In genomic region chr3:189790658-189791057, GRCh38 we compare ENCODE assay signal across 15 cellular contexts.
DNase-seq lines count a peak whose midpoint lies in the region; ATAC-seq, FAIRE-seq and TF ChIP-seq lines count a peak whose summit lies in the region.
"Had no signal": no experiment of that assay in that cellular context is flagged by ENCODE, and none has a peak within 500 bp of the region (broad histone marks: within the 10 kb centered on the region; RNA-seq: fewer than 3 reads in every experiment).

No MANE protein-coding gene starts in this region.

- no peak overlapping the region for H2AFZ ChIP-seq in keratinocyte (ENCODE audit: control insufficient read depth, low read length)

- H3K9me3 ChIP-seq in keratinocyte (ENCODE audit: control insufficient read depth, low read depth, low read length) = no peaks in the 10 kb centered on the region
- no peaks in the 10 kb centered on the region for H3K9me3 ChIP-seq in vagina
- H3K9me3 ChIP-seq: A549, neutrophil, spleen had no signal

- H3K9me3 Mint-ChIP-seq in activated T-cell treated with anti-CD3 and anti-CD28 coated beads, Interleukin-2, amount 50 U/mL, for 72 hours = no peaks in the 10 kb centered on the region
- H3K9me3 Mint-ChIP-seq in activated T-cell treated with anti-CD3 and anti-CD28 coated beads, Interleukin-2, amount 50 U/mL, for 4 hours = no peaks in the 10 kb centered on the region
- no peaks in the 10 kb centered on the region for H3K9me3 Mint-ChIP-seq in HFFc6
- H3K9me3 Mint-ChIP-seq: activated CD4-positive, alpha-beta T cell treated with anti-CD3 and anti-CD28 coated beads, Interleukin-2, amount 10 ng/mL, durations not matched to agents 7 days and 5 days had no signal

- H3K4me3 ChIP-seq in keratinocyte (ENCODE audit: control insufficient read depth in 2 of 3, extremely low read depth in 1 of 3, insufficient read depth in 2 of 3, low read depth in 1 of 3, low read length in 3 of 3) = peak overlapping the region; percentile 64 to 100 (median 100)
- H3K4me3 ChIP-seq in vagina = peak overlapping the region in 1 of 2 donors; percentile 42
- H3K4me3 ChIP-seq: A549, spleen had no signal

- no peak overlapping the region for H3K27ac Mint-ChIP-seq in activated T-cell treated with anti-CD3 and anti-CD28 coated beads, Interleukin-2, amount 50 U/mL, for 72 hours
- H3K27ac Mint-ChIP-seq in HFFc6 = no peak overlapping the region
- H3K27ac Mint-ChIP-seq: activated CD4-positive, alpha-beta T cell treated with anti-CD3 and anti-CD28 coated beads, Interleukin-2, amount 10 ng/mL, durations not matched to agents 7 days and 5 days; T-helper 17 cell had no signal

- peaks cover 30% of the 10 kb centered on the region for H3K27me3 Mint-ChIP-seq in activated T-cell treated with anti-CD3 and anti-CD28 coated beads, Interleukin-2, amount 50 U/mL, for 72 hours (ENCODE audit: low read depth)
- no peaks in the 10 kb centered on the region for H3K27me3 Mint-ChIP-seq in activated T-cell treated with anti-CD3 and anti-CD28 coated beads, Interleukin-2, amount 50 U/mL, for 4 hours (ENCODE audit: low read depth)
- H3K27me3 Mint-ChIP-seq in HFFc6 (ENCODE audit: insufficient read depth) = peaks cover 3% of the 10 kb centered on the region; the same call in 1 of the 2 replicates
- H3K27me3 Mint-ChIP-seq: activated CD4-positive, alpha-beta T cell treated with anti-CD3 and anti-CD28 coated beads, Interleukin-2, amount 10 ng/mL, durations not matched to agents 7 days and 5 days had no signal

- H3K9me1 ChIP-seq in keratinocyte (ENCODE audit: control insufficient read depth, extremely low read depth, insufficient read depth, low read length) = no peaks in the 10 kb centered on the region

- H3K4me1 ChIP-seq in keratinocyte (ENCODE audit: control insufficient read depth, extremely low read depth, insufficient read depth, low read length) = peaks cover 31% of the 10 kb centered on the region
- H3K4me1 ChIP-seq in vagina = peaks cover 9% of the 10 kb centered on the region
- H3K4me1 ChIP-seq: A549, spleen had no signal

- peaks cover 3 to 18% of the 10 kb centered on the region in 2 experiments for H3K36me3 ChIP-seq in keratinocyte (ENCODE audit: control insufficient read depth in 2 of 2, extremely low read depth in 1 of 2, insufficient read depth in 2 of 2, low read length in 2 of 2)
- no peaks in the 10 kb centered on the region for H3K36me3 ChIP-seq in vagina
- H3K36me3 ChIP-seq: neutrophil, spleen had no signal

- TF ChIP-seq POLR2A in vagina (IDR thresholded peaks at IDR 0.05) = no peak

- H3K27me3 ChIP-seq in keratinocyte (ENCODE audit: control insufficient read depth, extremely low read depth, insufficient read depth, low read length) (no peaks in the 10 kb centered on the region), vagina (no peaks in the 10 kb centered on the region)
- H3K27me3 ChIP-seq: neutrophil, spleen had no signal

- no peak for DNase-seq in activated T-cell treated with anti-CD3 and anti-CD28 coated beads, Interleukin-2, amount 50 U/mL, for 72 hours
- no peak for DNase-seq in activated T-cell treated with anti-CD3 and anti-CD28 coated beads, Interleukin-2, amount 50 U/mL, for 4 hours
- DNase-seq in RPMI7951 (ENCODE audit: low read depth) (peak; percentile 68), keratinocyte (ENCODE audit: low read depth, low spot score) (no peak), vagina (ENCODE audit: extremely low spot score in 2 of 2) (no peak), NCI-H526 (lab: John Stamatoyannopoulos, UW) (no peak), HFFc6 (no peak), HuH-7.5 (ENCODE audit: low spot score) (no peak)
- DNase-seq: activated CD4-positive, alpha-beta T cell treated with anti-CD3 and anti-CD28 coated beads, Interleukin-2, amount 10 ng/mL, durations not matched to agents 7 days and 5 days; KG1; NCI-H2107; spleen; T-helper 17 cell had no signal

- H3K4me1 Mint-ChIP-seq in activated T-cell treated with anti-CD3 and anti-CD28 coated beads, Interleukin-2, amount 50 U/mL, for 72 hours (ENCODE audit: low read depth) = peaks cover 21% of the 10 kb centered on the region
- peaks cover 12% of the 10 kb centered on the region for H3K4me1 Mint-ChIP-seq in activated T-cell treated with anti-CD3 and anti-CD28 coated beads, Interleukin-2, amount 50 U/mL, for 4 hours (ENCODE audit: low read depth)
- no peaks in the 10 kb centered on the region for H3K4me1 Mint-ChIP-seq in HFFc6 (ENCODE audit: low read depth)

- dilution Hi-C loops in keratinocyte (cut with MboI; ENCODE audit: extremely low pct_ligation_motif_present, low sequenced_read_pairs) = no loop called here

- no peaks in the 10 kb centered on the region for H3K36me3 Mint-ChIP-seq in activated T-cell treated with anti-CD3 and anti-CD28 coated beads, Interleukin-2, amount 50 U/mL, for 72 hours (ENCODE audit: insufficient read depth in 2 of 2)
- H3K36me3 Mint-ChIP-seq in activated T-cell treated with anti-CD3 and anti-CD28 coated beads, Interleukin-2, amount 50 U/mL, for 4 hours (ENCODE audit: insufficient read depth) = no peaks in the 10 kb centered on the region
- H3K36me3 Mint-ChIP-seq in HFFc6 (ENCODE audit: low read depth) = no peaks in the 10 kb centered on the region

- TF ChIP-seq CTCF in keratinocyte (optimal IDR thresholded peaks at IDR 0.05 in 1 of 3, IDR thresholded peaks at IDR 0.05 in 1 of 3, conservative IDR thresholded peaks at IDR 0.05 in 1 of 3; ENCODE audit: extremely low read depth in 1 of 3, insufficient read depth in 2 of 3, low read length in 3 of 3) (no peak), vagina (IDR thresholded peaks at IDR 0.05) (no peak), HFFc6 (IDR thresholded peaks at IDR 0.05) (no peak)

- peak; percentile 81 for FAIRE-seq in keratinocyte (lab: Jason Lieb, UNC)
- FAIRE-seq: A549 had no signal

- peak overlapping the region; percentile 99 for H3K4me2 ChIP-seq in keratinocyte (ENCODE audit: control insufficient read depth, extremely low read depth, insufficient read depth, low read depth, low read length)
- H3K4me2 ChIP-seq: A549 had no signal

- ATAC-seq in activated T-cell treated with anti-CD3 and anti-CD28 coated beads, Interleukin-2, amount 50 U/mL, for 72 hours (replicated peaks in 1 of 2) = no peak
- ATAC-seq in activated T-cell treated with anti-CD3 and anti-CD28 coated beads, Interleukin-2, amount 50 U/mL, for 4 hours = no peak
- ATAC-seq: A549, T-helper 17 cell had no signal

- H4K20me1 ChIP-seq in keratinocyte (ENCODE audit: control insufficient read depth, extremely low read depth, insufficient read depth, low read length) = peaks cover 2% of the 10 kb centered on the region

- H3K79me2 ChIP-seq in keratinocyte (ENCODE audit: control insufficient read depth, insufficient read depth, low read length) = peaks cover 65% of the 10 kb centered on the region

- H3K27ac ChIP-seq in keratinocyte (ENCODE audit: control insufficient read depth, insufficient read depth, low read length) (peak overlapping the region; percentile 97), vagina (peak overlapping the region; percentile 61)
- H3K27ac ChIP-seq: A549, neutrophil, spleen had no signal

- intact Hi-C loops in vagina (cut with DNase I) = no loop called here

- H3K9ac ChIP-seq in keratinocyte (ENCODE audit: control insufficient read depth, extremely low read depth, insufficient read depth, low read length) = peak overlapping the region; percentile 96

- peak overlapping the region; percentile 18 to 30 for H3K4me3 Mint-ChIP-seq in activated T-cell treated with anti-CD3 and anti-CD28 coated beads, Interleukin-2, amount 50 U/mL, for 72 hours
- no peak overlapping the region for H3K4me3 Mint-ChIP-seq in activated T-cell treated with anti-CD3 and anti-CD28 coated beads, Interleukin-2, amount 50 U/mL, for 4 hours
- H3K4me3 Mint-ChIP-seq in HFFc6 = no peak overlapping the region
- H3K4me3 Mint-ChIP-seq: activated CD4-positive, alpha-beta T cell treated with anti-CD3 and anti-CD28 coated beads, Interleukin-2, amount 10 ng/mL, durations not matched to agents 7 days and 5 days; T-helper 17 cell had no signal

Comparison
In these comparisons a context has a peak if more than half of its experiments do, and no peak if none do; other contexts are left out.
1. H3K4me3 Mint-ChIP-seq: peak in activated T-cell treated with anti-CD3 and anti-CD28 coated beads, Interleukin-2, amount 50 U/mL, for 72 hours (2 of 2); none in activated T-cell treated with anti-CD3 and anti-CD28 coated beads, Interleukin-2, amount 50 U/mL, for 4 hours (single experiment) and HFFc6 (single experiment).